19 cellular contexts compared by ENCODE assay signal in the genomic region with DNA sequence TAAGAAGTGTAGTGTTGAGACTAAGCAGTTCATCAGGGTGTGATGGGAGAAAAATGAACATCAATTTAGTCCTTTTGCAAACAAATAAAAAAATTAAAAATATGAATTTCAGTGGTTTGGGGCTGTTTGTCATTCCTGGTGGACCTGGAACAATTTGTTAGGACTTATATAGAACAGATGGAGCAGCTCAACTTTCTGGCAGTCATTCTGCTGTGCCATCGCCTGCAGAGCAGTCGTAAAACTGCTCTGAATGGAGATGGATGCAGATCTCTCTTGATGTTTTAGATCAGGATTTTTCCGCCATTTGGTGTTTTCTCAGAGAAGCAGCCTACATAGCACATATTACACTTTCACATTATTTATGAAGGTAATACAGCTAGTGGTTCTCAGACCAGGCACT.
"Had no signal": no experiment of that assay in that cellular context is flagged by ENCODE, and none has a peak within 500 bp of the region (broad histone marks: within the 10 kb centered on the region; RNA-seq: fewer than 3 reads in every experiment).

No MANE protein-coding gene starts in this region.

- H3K4me1 ChIP-seq: colonic mucosa, heart left ventricle, right atrium auricular region had no signal

- H3K27me3 ChIP-seq: colonic mucosa, heart left ventricle, right atrium auricular region, stomach had no signal

- H3K4me3 Mint-ChIP-seq: endodermal cell, neural crest cell had no signal

- H3K4me3 ChIP-seq: colonic mucosa, heart left ventricle, right atrium auricular region, stomach had no signal

- H3K27me3 Mint-ChIP-seq: naive thymus-derived CD8-positive, alpha-beta T cell had no signal

- H3K4me1 Mint-ChIP-seq: endodermal cell, neural crest cell had no signal

- ATAC-seq: heart left ventricle; left colon; naive thymus-derived CD8-positive, alpha-beta T cell had no signal

- H3K36me3 ChIP-seq: colonic mucosa, right atrium auricular region had no signal

- DNase-seq: colonic mucosa; dermis blood vessel endothelial cell; effector CD4-positive, alpha-beta T cell; endodermal cell; erythroblast; foreskin melanocyte; heart left ventricle; hippocampal formation; left colon; mesendoderm; naive thymus-derived CD8-positive, alpha-beta T cell; posterior cingulate gyrus; small intestine; stimulated activated CD4-positive, alpha-beta T cell treated with anti-CD3 and anti-CD28 coated beads, Interleukin-12 subunit alpha, Interleukin-12 subunit beta, amount 100 ng/mL, for 4 hours; stimulated activated naive CD4-positive, alpha-beta T cell; stomach; trophoblast cell had no signal

- H3K9me3 ChIP-seq: colonic mucosa, heart left ventricle, right atrium auricular region, stomach had no signal

- H3K27ac ChIP-seq: colonic mucosa, heart left ventricle, right atrium auricular region, stomach had no signal

- H3K27ac Mint-ChIP-seq: endodermal cell had no signal

- H3K9me3 Mint-ChIP-seq: endodermal cell; naive thymus-derived CD8-positive, alpha-beta T cell; neural crest cell had no signal
